ENCODE assay signal across 8 cellular contexts in the genomic region with DNA sequence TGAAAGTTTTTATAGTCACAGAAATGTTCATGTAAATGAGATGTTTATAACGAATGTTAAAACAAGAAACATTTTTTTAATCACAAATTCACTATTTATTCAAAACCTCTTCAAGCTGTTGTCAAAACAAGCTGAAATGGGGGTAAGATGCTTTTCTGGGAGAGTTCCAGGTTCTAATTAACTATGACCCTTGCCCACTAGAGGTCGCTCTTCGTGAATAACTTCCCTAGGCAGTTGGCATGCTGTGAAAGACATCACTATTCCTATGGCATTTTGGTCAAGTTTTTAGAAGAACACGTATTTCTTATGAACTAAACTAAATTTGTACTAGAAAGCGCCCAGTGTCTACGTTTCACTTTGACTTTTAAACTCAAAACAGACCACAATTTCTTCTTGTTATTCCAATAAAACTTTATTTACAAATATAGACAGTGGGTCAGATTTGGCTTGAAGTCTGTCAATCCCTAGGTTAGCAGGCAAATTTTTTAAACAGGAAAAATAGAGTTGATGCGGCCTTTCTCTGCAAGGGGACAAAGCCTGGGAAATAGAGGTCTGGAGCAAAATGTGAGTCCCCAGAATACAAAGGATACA.
A peak's percentile ranks its signal among the peaks of the same experiment; 100 is the strongest.
DNase-seq lines count a peak whose midpoint lies in the region; ATAC-seq and TF ChIP-seq lines count a peak whose summit lies in the region.

No MANE protein-coding gene starts in this region.

- H3K36me3 ChIP-seq in endodermal cell (ENCODE audit: control insufficient read depth, insufficient read depth, low read length), result no peaks in the 10 kb centered on the region

- H3K9me3 ChIP-seq in endodermal cell (ENCODE audit: control insufficient read depth, low read length), result peaks cover 17% of the 10 kb centered on the region

- H3K4me3 Mint-ChIP-seq in endodermal cell (no peak overlapping the region), neural crest cell (no peak overlapping the region)

- WGBS in endodermal cell (ENCODE audit: insufficient coverage in 1 of 2, insufficient read length in 1 of 2), 2 experiments, result 17 to 18% methylated on average over 6 of the region's 7 CpGs

- H3K27me3 Mint-ChIP-seq in endodermal cell (ENCODE audit: insufficient read depth) (peaks cover 3% of the 10 kb centered on the region), neural crest cell (ENCODE audit: low read depth) (no peaks in the 10 kb centered on the region)

- H3K4me3 ChIP-seq in AG04449 (ENCODE audit: low read depth, low read length), result no peak overlapping the region
- no peak overlapping the region for H3K4me3 ChIP-seq in GM12865 (ENCODE audit: low read depth, low read length)
- H3K4me3 ChIP-seq in endodermal cell (ENCODE audit: low read length), result no peak overlapping the region

- DNase-seq in AG04449 (ENCODE audit: low read depth, low spot score) (peak; percentile 26), GM12865 (ENCODE audit: low read depth) (peak; percentile 68), NCI-H2107 treated with DMSO at 0.1 percent for 48 hours (lab: John Stamatoyannopoulos, UW; ENCODE audit: unreplicated experiment) (peak; percentile 4), endodermal cell (peak; percentile 82), neural crest cell (ENCODE audit: low read depth, low spot score) (peak; percentile 81), posterior cingulate gyrus (no peak)
- DNase-seq in activated CD4-positive, CD25-positive, alpha-beta regulatory T cell treated with anti-CD3 and anti-CD28 coated beads, Interleukin-2, amount 50 U/mL, for 16 hours (ENCODE audit: low read depth, low spot score), result peak; percentile 44

- H3K4me1 Mint-ChIP-seq in endodermal cell, result no peaks in the 10 kb centered on the region
- no peaks in the 10 kb centered on the region for H3K4me1 Mint-ChIP-seq in neural crest cell

- H3K4me1 ChIP-seq in endodermal cell (ENCODE audit: control insufficient read depth, insufficient read depth, low read length), result no peaks in the 10 kb centered on the region

- H3K9me3 Mint-ChIP-seq in endodermal cell (peaks cover 21% of the 10 kb centered on the region), neural crest cell (peaks cover 10% of the 10 kb centered on the region)

- ATAC-seq in GM18519 (IDR thresholded peaks at IDR 0.05; ENCODE audit: low FRiP score, unreplicated experiment), result no peak

- CTCF ChIA-PET in AG04449 (lab: Yijun Ruan, JAX), result interaction anchor here (1.0 to 4.4 kb wide), 27 partner anchors 10 to 323 kb away, joined by 3 to 34 read pairs (median 5); a partner anchor contains a TSS

- POLR2A ChIA-PET in AG04449 (lab: Yijun Ruan, JAX), result no interaction called here

- TF ChIP-seq CTCF in AG04449 (IDR thresholded peaks at IDR 0.05; ENCODE audit: insufficient read depth, low read length, missing control alignments), result peak; percentile 63
- peak; percentile 68 for TF ChIP-seq CTCF in GM12865 (IDR thresholded peaks at IDR 0.05; ENCODE audit: insufficient read depth, low read depth, low read length, missing control alignments)
- peak; percentile 86 for TF ChIP-seq CTCF in endodermal cell (conservative IDR thresholded peaks at IDR 0.05)
- TF ChIP-seq CTCF in neural crest cell (conservative IDR thresholded peaks at IDR 0.05), result peak; percentile 79

- intact Hi-C loops in posterior cingulate gyrus (cut with DNase I), result loop anchor here (5.0 kb wide), 1 partner anchor 167 kb away; no protein-coding TSS in a partner anchor

- H3K36me3 Mint-ChIP-seq in endodermal cell (ENCODE audit: low read depth), result peaks cover 3% of the 10 kb centered on the region
- H3K36me3 Mint-ChIP-seq in neural crest cell (ENCODE audit: low read depth), result peaks cover 13% of the 10 kb centered on the region

- H3K27ac ChIP-seq in endodermal cell (ENCODE audit: low read depth, low read length), result no peak overlapping the region

- no peak overlapping the region for H3K9ac ChIP-seq in endodermal cell (ENCODE audit: extremely low read depth, low read length, poor library complexity, severe bottlenecking)

- H3K27ac Mint-ChIP-seq in endodermal cell (no peak overlapping the region), neural crest cell (ENCODE audit: unreplicated experiment) (no peak overlapping the region)

- peaks cover 4% of the 10 kb centered on the region for H3K27me3 ChIP-seq in endodermal cell (ENCODE audit: control insufficient read depth, insufficient read depth, low read length, poor library complexity, severe bottlenecking)

Comparison
In these comparisons a context has a peak if more than half of its experiments do, and no peak if none do; other contexts are left out.
1. DNase-seq: peak in AG04449 (single experiment), GM12865 (single experiment), NCI-H2107 treated with DMSO at 0.1 percent for 48 hours (single experiment), activated CD4-positive, CD25-positive, alpha-beta regulatory T cell treated with anti-CD3 and anti-CD28 coated beads, Interleukin-2, amount 50 U/mL, for 16 hours (single experiment), endodermal cell (single experiment) and neural crest cell (single experiment); none in posterior cingulate gyrus (0 of 10).
2. Peak in every context shown above with its lines, with median percentiles within 50 percentile points of each other: CTCF ChIP-seq.